In genomic region chr7:47379629-47380324, GRCh38 we compare ENCODE assay signal across 8 cellular contexts.
DNase-seq lines count a peak whose midpoint lies in the region; ATAC-seq and TF ChIP-seq lines count a peak whose summit lies in the region.

No MANE protein-coding gene starts in this region.

- no peak for TF ChIP-seq CTCF in cardiac muscle cell (IDR thresholded peaks at IDR 0.05; ENCODE audit: low read depth, low read length)
- TF ChIP-seq CTCF in parathyroid adenoma (IDR thresholded peaks at IDR 0.05), result no peak

- H2AFZ ChIP-seq in parathyroid adenoma, result peak overlapping the region; percentile 75

- no peak for ATAC-seq in HG03565 (IDR thresholded peaks at IDR 0.05; ENCODE audit: unreplicated experiment)

- H3K27ac ChIP-seq in cardiac muscle cell, result no peak overlapping the region
- peak overlapping the region; percentile 80 for H3K27ac ChIP-seq in parathyroid adenoma

- peaks cover 22% of the 10 kb centered on the region for H3K27me3 ChIP-seq in adipocyte (replicated peaks; ENCODE audit: control insufficient read depth, insufficient read depth, low read length)
- H3K27me3 ChIP-seq in cardiac muscle cell, result no peaks in the 10 kb centered on the region
- no peaks in the 10 kb centered on the region for H3K27me3 ChIP-seq in parathyroid adenoma (ENCODE audit: control insufficient read depth, insufficient read depth, low read length)

- H3K36me3 ChIP-seq in adipocyte (ENCODE audit: control insufficient read depth, insufficient read depth, low read length, severe bottlenecking) (peaks cover 7% of the 10 kb centered on the region), cardiac muscle cell (no peaks in the 10 kb centered on the region), parathyroid adenoma (ENCODE audit: control insufficient read depth, insufficient read depth, low read length) (no peaks in the 10 kb centered on the region)

- H3K9me3 ChIP-seq in adipocyte (ENCODE audit: control insufficient read depth, low read length) (no peaks in the 10 kb centered on the region), cardiac muscle cell (ENCODE audit: low read depth) (no peaks in the 10 kb centered on the region), parathyroid adenoma (ENCODE audit: control insufficient read depth, low read length) (no peaks in the 10 kb centered on the region)

- peak overlapping the region; percentile 62 for H3K4me2 ChIP-seq in parathyroid adenoma (ENCODE audit: low read length)

- DNase-seq in EL (peak; percentile 81), adipocyte (ENCODE audit: low read depth) (peak; percentile 76), cardiac muscle cell (ENCODE audit: low read depth in 1 of 2, low spot score in 1 of 2) (peak; percentile 71 to 82), COLO668 (lab: John Stamatoyannopoulos, UW; ENCODE audit: unreplicated experiment) (no peak), COR-L47 (lab: John Stamatoyannopoulos, UW) (no peak)
- DNase-seq in stimulated activated CD8-positive, alpha-beta memory T cell treated with anti-CD3 and anti-CD28 coated beads, Interleukin-4, amount 100 ng/mL, for 48 hours, result no peak

- H3K4me3 ChIP-seq in adipocyte (ENCODE audit: low read length) (peak overlapping the region; percentile 19), cardiac muscle cell (no peak overlapping the region), parathyroid adenoma (ENCODE audit: low read depth, low read length) (peak overlapping the region; percentile 28)

- no peak overlapping the region for H3K9ac ChIP-seq in adipocyte (ENCODE audit: low read length)
- no peak overlapping the region for H3K9ac ChIP-seq in parathyroid adenoma

- H3K79me2 ChIP-seq in parathyroid adenoma, result peaks cover 10% of the 10 kb centered on the region

- H3K4me1 ChIP-seq in adipocyte (ENCODE audit: control insufficient read depth, insufficient read depth, low read length) (peaks cover 24% of the 10 kb centered on the region), cardiac muscle cell (ENCODE audit: low read depth) (peaks cover 14% of the 10 kb centered on the region), parathyroid adenoma (peaks cover 24% of the 10 kb centered on the region)

Comparison
In these comparisons a context has a peak if more than half of its experiments do, and no peak if none do; other contexts are left out.
1. DNase-seq: peak in EL (single experiment), adipocyte (single experiment) and cardiac muscle cell (2 of 2); none in COLO668 (single experiment), COR-L47 (single experiment) and stimulated activated CD8-positive, alpha-beta memory T cell treated with anti-CD3 and anti-CD28 coated beads, Interleukin-4, amount 100 ng/mL, for 48 hours (single experiment).